Comparison of ENCODE assay signal across 1 cellular context in the genomic region with DNA sequence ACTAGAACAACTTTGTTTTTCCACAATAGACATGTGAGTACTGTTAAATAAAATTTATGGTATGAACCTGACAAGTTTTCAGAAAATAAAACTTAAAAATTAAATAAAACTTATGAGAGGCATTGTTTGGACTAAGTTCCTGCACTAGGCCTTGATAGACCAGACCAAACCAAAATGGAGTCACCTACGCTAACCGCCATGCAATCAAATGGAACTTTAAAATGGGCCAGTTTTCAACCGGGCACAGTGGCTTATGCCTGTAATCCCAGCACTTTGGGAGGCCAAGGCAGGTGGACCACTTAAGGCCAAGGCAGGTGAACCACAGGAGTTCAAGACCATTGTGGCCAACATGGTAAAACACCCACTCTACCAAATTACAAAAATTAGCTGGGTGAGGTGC.
TF ChIP-seq lines count a peak whose summit lies in the region.

No MANE protein-coding gene starts in this region.

TF ChIP-seq in K562, 482 proteins besides CTCF, POLR2A, EP300 and RAD21 (continued from another document and continues in another):
- TF ChIP-seq, protein P1, sequence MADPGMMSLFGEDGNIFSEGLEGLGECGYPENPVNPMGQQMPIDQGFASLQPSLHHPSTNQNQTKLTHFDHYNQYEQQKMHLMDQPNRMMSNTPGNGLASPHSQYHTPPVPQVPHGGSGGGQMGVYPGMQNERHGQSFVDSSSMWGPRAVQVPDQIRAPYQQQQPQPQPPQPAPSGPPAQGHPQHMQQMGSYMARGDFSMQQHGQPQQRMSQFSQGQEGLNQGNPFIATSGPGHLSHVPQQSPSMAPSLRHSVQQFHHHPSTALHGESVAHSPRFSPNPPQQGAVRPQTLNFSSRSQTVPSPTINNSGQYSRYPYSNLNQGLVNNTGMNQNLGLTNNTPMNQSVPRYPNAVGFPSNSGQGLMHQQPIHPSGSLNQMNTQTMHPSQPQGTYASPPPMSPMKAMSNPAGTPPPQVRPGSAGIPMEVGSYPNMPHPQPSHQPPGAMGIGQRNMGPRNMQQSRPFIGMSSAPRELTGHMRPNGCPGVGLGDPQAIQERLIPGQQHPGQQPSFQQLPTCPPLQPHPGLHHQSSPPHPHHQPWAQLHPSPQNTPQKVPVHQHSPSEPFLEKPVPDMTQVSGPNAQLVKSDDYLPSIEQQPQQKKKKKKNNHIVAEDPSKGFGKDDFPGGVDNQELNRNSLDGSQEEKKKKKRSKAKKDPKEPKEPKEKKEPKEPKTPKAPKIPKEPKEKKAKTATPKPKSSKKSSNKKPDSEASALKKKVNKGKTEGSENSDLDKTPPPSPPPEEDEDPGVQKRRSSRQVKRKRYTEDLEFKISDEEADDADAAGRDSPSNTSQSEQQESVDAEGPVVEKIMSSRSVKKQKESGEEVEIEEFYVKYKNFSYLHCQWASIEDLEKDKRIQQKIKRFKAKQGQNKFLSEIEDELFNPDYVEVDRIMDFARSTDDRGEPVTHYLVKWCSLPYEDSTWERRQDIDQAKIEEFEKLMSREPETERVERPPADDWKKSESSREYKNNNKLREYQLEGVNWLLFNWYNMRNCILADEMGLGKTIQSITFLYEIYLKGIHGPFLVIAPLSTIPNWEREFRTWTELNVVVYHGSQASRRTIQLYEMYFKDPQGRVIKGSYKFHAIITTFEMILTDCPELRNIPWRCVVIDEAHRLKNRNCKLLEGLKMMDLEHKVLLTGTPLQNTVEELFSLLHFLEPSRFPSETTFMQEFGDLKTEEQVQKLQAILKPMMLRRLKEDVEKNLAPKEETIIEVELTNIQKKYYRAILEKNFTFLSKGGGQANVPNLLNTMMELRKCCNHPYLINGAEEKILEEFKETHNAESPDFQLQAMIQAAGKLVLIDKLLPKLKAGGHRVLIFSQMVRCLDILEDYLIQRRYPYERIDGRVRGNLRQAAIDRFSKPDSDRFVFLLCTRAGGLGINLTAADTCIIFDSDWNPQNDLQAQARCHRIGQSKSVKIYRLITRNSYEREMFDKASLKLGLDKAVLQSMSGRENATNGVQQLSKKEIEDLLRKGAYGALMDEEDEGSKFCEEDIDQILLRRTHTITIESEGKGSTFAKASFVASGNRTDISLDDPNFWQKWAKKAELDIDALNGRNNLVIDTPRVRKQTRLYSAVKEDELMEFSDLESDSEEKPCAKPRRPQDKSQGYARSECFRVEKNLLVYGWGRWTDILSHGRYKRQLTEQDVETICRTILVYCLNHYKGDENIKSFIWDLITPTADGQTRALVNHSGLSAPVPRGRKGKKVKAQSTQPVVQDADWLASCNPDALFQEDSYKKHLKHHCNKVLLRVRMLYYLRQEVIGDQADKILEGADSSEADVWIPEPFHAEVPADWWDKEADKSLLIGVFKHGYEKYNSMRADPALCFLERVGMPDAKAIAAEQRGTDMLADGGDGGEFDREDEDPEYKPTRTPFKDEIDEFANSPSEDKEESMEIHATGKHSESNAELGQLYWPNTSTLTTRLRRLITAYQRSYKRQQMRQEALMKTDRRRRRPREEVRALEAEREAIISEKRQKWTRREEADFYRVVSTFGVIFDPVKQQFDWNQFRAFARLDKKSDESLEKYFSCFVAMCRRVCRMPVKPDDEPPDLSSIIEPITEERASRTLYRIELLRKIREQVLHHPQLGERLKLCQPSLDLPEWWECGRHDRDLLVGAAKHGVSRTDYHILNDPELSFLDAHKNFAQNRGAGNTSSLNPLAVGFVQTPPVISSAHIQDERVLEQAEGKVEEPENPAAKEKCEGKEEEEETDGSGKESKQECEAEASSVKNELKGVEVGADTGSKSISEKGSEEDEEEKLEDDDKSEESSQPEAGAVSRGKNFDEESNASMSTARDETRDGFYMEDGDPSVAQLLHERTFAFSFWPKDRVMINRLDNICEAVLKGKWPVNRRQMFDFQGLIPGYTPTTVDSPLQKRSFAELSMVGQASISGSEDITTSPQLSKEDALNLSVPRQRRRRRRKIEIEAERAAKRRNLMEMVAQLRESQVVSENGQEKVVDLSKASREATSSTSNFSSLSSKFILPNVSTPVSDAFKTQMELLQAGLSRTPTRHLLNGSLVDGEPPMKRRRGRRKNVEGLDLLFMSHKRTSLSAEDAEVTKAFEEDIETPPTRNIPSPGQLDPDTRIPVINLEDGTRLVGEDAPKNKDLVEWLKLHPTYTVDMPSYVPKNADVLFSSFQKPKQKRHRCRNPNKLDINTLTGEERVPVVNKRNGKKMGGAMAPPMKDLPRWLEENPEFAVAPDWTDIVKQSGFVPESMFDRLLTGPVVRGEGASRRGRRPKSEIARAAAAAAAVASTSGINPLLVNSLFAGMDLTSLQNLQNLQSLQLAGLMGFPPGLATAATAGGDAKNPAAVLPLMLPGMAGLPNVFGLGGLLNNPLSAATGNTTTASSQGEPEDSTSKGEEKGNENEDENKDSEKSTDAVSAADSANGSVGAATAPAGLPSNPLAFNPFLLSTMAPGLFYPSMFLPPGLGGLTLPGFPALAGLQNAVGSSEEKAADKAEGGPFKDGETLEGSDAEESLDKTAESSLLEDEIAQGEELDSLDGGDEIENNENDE (IDR thresholded peaks at IDR 0.05; ENCODE audit: low read depth, low read length), result no peak
- no peak for TF ChIP-seq ZFX (CRISPR knock-in tag; IDR thresholded peaks at IDR 0.05)
- TF ChIP-seq, protein P2, sequence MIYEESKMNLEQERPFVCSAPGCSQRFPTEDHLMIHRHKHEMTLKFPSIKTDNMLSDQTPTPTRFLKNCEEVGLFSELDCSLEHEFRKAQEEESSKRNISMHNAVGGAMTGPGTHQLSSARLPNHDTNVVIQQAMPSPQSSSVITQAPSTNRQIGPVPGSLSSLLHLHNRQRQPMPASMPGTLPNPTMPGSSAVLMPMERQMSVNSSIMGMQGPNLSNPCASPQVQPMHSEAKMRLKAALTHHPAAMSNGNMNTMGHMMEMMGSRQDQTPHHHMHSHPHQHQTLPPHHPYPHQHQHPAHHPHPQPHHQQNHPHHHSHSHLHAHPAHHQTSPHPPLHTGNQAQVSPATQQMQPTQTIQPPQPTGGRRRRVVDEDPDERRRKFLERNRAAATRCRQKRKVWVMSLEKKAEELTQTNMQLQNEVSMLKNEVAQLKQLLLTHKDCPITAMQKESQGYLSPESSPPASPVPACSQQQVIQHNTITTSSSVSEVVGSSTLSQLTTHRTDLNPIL (CRISPR knock-in tag; IDR thresholded peaks at IDR 0.05), result no peak
- TF ChIP-seq GTF2A2 (tag; IDR thresholded peaks at IDR 0.05), result peak; percentile 61; the same call in 1 of the 2 replicates
- no peak for TF ChIP-seq ETV6 (IDR thresholded peaks at IDR 0.05; ENCODE audit: borderline replicate concordance in 1 of 2, low read depth in 2 of 2, low read length in 1 of 2)
- TF ChIP-seq ETV6 (CRISPR knock-in tag; IDR thresholded peaks at IDR 0.05; ENCODE audit: borderline replicate concordance), result no peak
- TF ChIP-seq KLF16 (IDR thresholded peaks at IDR 0.05), result no peak
- no peak for TF ChIP-seq RBM34 (IDR thresholded peaks at IDR 0.05; ENCODE audit: borderline replicate concordance, insufficient read depth, low read length)
- no peak for TF ChIP-seq FOS (IDR thresholded peaks at IDR 0.05; ENCODE audit: extremely low read depth, insufficient read length)
- peak; percentile 83 for TF ChIP-seq MECOM (CRISPR knock-in tag; IDR thresholded peaks at IDR 0.05)
- TF ChIP-seq, protein P3, sequence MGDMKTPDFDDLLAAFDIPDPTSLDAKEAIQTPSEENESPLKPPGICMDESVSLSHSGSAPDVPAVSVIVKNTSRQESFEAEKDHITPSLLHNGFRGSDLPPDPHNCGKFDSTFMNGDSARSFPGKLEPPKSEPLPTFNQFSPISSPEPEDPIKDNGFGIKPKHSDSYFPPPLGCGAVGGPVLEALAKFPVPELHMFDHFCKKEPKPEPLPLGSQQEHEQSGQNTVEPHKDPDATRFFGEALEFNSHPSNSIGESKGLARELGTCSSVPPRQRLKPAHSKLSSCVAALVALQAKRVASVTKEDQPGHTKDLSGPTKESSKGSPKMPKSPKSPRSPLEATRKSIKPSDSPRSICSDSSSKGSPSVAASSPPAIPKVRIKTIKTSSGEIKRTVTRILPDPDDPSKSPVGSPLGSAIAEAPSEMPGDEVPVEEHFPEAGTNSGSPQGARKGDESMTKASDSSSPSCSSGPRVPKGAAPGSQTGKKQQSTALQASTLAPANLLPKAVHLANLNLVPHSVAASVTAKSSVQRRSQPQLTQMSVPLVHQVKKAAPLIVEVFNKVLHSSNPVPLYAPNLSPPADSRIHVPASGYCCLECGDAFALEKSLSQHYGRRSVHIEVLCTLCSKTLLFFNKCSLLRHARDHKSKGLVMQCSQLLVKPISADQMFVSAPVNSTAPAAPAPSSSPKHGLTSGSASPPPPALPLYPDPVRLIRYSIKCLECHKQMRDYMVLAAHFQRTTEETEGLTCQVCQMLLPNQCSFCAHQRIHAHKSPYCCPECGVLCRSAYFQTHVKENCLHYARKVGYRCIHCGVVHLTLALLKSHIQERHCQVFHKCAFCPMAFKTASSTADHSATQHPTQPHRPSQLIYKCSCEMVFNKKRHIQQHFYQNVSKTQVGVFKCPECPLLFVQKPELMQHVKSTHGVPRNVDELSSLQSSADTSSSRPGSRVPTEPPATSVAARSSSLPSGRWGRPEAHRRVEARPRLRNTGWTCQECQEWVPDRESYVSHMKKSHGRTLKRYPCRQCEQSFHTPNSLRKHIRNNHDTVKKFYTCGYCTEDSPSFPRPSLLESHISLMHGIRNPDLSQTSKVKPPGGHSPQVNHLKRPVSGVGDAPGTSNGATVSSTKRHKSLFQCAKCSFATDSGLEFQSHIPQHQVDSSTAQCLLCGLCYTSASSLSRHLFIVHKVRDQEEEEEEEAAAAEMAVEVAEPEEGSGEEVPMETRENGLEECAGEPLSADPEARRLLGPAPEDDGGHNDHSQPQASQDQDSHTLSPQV (IDR thresholded peaks at IDR 0.05), result peak; percentile 96
- no peak for TF ChIP-seq NCOA2 (IDR thresholded peaks at IDR 0.05; ENCODE audit: partially characterized antibody in 2 of 2)
- no peak for TF ChIP-seq KDM1A (IDR thresholded peaks at IDR 0.05)
- no peak for TF ChIP-seq PRPF4 (IDR thresholded peaks at IDR 0.05; ENCODE audit: insufficient read depth, low read depth, low read length, poor library complexity, severe bottlenecking)
- TF ChIP-seq, protein P4, sequence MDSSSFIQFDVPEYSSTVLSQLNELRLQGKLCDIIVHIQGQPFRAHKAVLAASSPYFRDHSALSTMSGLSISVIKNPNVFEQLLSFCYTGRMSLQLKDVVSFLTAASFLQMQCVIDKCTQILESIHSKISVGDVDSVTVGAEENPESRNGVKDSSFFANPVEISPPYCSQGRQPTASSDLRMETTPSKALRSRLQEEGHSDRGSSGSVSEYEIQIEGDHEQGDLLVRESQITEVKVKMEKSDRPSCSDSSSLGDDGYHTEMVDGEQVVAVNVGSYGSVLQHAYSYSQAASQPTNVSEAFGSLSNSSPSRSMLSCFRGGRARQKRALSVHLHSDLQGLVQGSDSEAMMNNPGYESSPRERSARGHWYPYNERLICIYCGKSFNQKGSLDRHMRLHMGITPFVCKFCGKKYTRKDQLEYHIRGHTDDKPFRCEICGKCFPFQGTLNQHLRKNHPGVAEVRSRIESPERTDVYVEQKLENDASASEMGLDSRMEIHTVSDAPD (CRISPR knock-in tag; IDR thresholded peaks at IDR 0.05), result no peak
- no peak for TF ChIP-seq GABPA (tag; conservative IDR thresholded peaks at IDR 0.05; ENCODE audit: low read depth)
- TF ChIP-seq RB1 (IDR thresholded peaks at IDR 0.05; ENCODE audit: low read depth), result no peak
- TF ChIP-seq ZNF778 (CRISPR knock-in tag; IDR thresholded peaks at IDR 0.05), result no peak
- no peak for TF ChIP-seq SNRNP70 (optimal IDR thresholded peaks at IDR 0.05; ENCODE audit: low read depth, low read length)
- no peak for TF ChIP-seq THRAP3 (IDR thresholded peaks at IDR 0.05; ENCODE audit: borderline replicate concordance)
- TF ChIP-seq SRSF1 (IDR thresholded peaks at IDR 0.05; ENCODE audit: low read depth, low read length), result no peak
- TF ChIP-seq, protein P5, sequence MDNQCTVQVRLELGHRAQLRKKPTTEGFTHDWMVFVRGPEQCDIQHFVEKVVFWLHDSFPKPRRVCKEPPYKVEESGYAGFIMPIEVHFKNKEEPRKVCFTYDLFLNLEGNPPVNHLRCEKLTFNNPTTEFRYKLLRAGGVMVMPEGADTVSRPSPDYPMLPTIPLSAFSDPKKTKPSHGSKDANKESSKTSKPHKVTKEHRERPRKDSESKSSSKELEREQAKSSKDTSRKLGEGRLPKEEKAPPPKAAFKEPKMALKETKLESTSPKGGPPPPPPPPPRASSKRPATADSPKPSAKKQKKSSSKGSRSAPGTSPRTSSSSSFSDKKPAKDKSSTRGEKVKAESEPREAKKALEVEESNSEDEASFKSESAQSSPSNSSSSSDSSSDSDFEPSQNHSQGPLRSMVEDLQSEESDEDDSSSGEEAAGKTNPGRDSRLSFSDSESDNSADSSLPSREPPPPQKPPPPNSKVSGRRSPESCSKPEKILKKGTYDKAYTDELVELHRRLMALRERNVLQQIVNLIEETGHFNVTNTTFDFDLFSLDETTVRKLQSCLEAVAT (IDR thresholded peaks at IDR 0.05), result no peak
- TF ChIP-seq TAF7 (tag; IDR thresholded peaks at IDR 0.05), result no peak
- no peak for TF ChIP-seq CHCHD3 (CRISPR knock-in tag; IDR thresholded peaks at IDR 0.05)
- TF ChIP-seq MTA2 (IDR thresholded peaks at IDR 0.05; ENCODE audit: low read depth), result no peak
- TF ChIP-seq, protein P6, sequence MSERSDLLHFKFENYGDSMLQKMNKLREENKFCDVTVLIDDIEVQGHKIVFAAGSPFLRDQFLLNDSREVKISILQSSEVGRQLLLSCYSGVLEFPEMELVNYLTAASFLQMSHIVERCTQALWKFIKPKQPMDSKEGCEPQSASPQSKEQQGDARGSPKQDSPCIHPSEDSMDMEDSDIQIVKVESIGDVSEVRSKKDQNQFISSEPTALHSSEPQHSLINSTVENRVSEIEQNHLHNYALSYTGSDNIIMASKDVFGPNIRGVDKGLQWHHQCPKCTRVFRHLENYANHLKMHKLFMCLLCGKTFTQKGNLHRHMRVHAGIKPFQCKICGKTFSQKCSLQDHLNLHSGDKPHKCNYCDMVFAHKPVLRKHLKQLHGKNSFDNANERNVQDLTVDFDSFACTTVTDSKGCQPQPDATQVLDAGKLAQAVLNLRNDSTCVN (CRISPR knock-in tag; IDR thresholded peaks at IDR 0.05), result no peak
- no peak for TF ChIP-seq ZSCAN32 (CRISPR knock-in tag; IDR thresholded peaks at IDR 0.05)
- TF ChIP-seq, protein P7, sequence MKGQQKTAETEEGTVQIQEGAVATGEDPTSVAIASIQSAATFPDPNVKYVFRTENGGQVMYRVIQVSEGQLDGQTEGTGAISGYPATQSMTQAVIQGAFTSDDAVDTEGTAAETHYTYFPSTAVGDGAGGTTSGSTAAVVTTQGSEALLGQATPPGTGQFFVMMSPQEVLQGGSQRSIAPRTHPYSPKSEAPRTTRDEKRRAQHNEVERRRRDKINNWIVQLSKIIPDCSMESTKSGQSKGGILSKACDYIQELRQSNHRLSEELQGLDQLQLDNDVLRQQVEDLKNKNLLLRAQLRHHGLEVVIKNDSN (CRISPR knock-in tag; IDR thresholded peaks at IDR 0.05), result no peak
- no peak for TF ChIP-seq TRIM24 (IDR thresholded peaks at IDR 0.05)
- TF ChIP-seq ZKSCAN8 (CRISPR knock-in tag; IDR thresholded peaks at IDR 0.05), result no peak
- TF ChIP-seq, protein P8, sequence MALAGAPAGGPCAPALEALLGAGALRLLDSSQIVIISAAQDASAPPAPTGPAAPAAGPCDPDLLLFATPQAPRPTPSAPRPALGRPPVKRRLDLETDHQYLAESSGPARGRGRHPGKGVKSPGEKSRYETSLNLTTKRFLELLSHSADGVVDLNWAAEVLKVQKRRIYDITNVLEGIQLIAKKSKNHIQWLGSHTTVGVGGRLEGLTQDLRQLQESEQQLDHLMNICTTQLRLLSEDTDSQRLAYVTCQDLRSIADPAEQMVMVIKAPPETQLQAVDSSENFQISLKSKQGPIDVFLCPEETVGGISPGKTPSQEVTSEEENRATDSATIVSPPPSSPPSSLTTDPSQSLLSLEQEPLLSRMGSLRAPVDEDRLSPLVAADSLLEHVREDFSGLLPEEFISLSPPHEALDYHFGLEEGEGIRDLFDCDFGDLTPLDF (CRISPR knock-in tag; IDR thresholded peaks at IDR 0.05), result no peak
- no peak for TF ChIP-seq ZNF79 (CRISPR knock-in tag; IDR thresholded peaks at IDR 0.05; ENCODE audit: low read depth)
- TF ChIP-seq NBN (IDR thresholded peaks at IDR 0.05; ENCODE audit: low read depth), result no peak
- no peak for TF ChIP-seq POLR2AphosphoS5 (IDR thresholded peaks at IDR 0.05; ENCODE audit: control insufficient read depth, insufficient read depth, low read depth, low read length)
